In genomic region chr1:44029260-44029910, GRCh38 we compare ENCODE assay signal across 8 cellular contexts.
DNase-seq lines count a peak whose midpoint lies in the region; TF ChIP-seq lines count a peak whose summit lies in the region.

No MANE protein-coding gene starts in this region.

- H3K4me3 ChIP-seq in duodenal mucosa (ENCODE audit: low read depth in 1 of 2, low read length in 2 of 2) (peak overlapping the region; percentile 77 to 87), muscle layer of colon (ENCODE audit: low read depth in 1 of 2, low read length in 2 of 2) (peak overlapping the region; percentile 80 to 95)

- peak overlapping the region; percentile 61 for H3K27ac ChIP-seq in duodenal mucosa (ENCODE audit: low read depth, low read length)
- H3K27ac ChIP-seq in muscle layer of colon (ENCODE audit: low read depth, low read length): peak overlapping the region; percentile 90

- POLR2A ChIA-PET in HEK293T (lab: Yijun Ruan, JAX): interaction anchor here (1.0 to 2.3 kb wide), 2 partner anchors 9 to 26 kb away, joined by 3 to 11 read pairs; no protein-coding TSS in a partner anchor

- CTCF ChIA-PET in HEK293T (lab: Yijun Ruan, JAX): no interaction called here

- H3K36me3 ChIP-seq in duodenal mucosa (ENCODE audit: control insufficient read depth in 1 of 2, insufficient read depth in 2 of 2, low read length in 2 of 2) (no peaks in the 10 kb centered on the region), muscle layer of colon (ENCODE audit: insufficient read depth, low read length) (peaks cover 5% of the 10 kb centered on the region)

- H3K4me1 ChIP-seq in duodenal mucosa (ENCODE audit: control insufficient read depth in 1 of 2, insufficient read depth in 2 of 2, low read length in 2 of 2) (peaks cover 38 to 48% of the 10 kb centered on the region in 2 donors), muscle layer of colon (ENCODE audit: insufficient read depth, low read length) (peaks cover 43% of the 10 kb centered on the region)

- peak; percentile 55 for DNase-seq in NCI-H1436 (lab: John Stamatoyannopoulos, UW)
- no peak for DNase-seq in NCI-H1436 treated with DMSO at 0.1 percent for 48 hours (lab: John Stamatoyannopoulos, UW)
- DNase-seq in HEK293T (ENCODE audit: extremely low spot score): peak; percentile 56
- DNase-seq in NCI-H69 (lab: John Stamatoyannopoulos, UW): peak; percentile 69
- DNase-seq in medulla oblongata (ENCODE audit: extremely low spot score): no peak
- DNase-seq in AML-193 (lab: John Stamatoyannopoulos, UW): no peak

- H3K9me3 ChIP-seq in duodenal mucosa (ENCODE audit: control insufficient read depth in 1 of 2, low read length in 2 of 2) (no peaks in the 10 kb centered on the region), muscle layer of colon (ENCODE audit: low read length) (no peaks in the 10 kb centered on the region)

- H3K9ac ChIP-seq in duodenal mucosa (ENCODE audit: low read depth in 1 of 2, low read length in 2 of 2): peak overlapping the region; percentile 65 to 79
- peak overlapping the region; percentile 76 for H3K9ac ChIP-seq in muscle layer of colon (ENCODE audit: low read length)

- H3K27me3 ChIP-seq in duodenal mucosa (ENCODE audit: control insufficient read depth in 1 of 2, insufficient read depth in 2 of 2, low read length in 2 of 2) (no peaks in the 10 kb centered on the region), muscle layer of colon (ENCODE audit: control insufficient read depth in 1 of 2, insufficient read depth in 2 of 2, low read length in 2 of 2) (no peaks in the 10 kb centered on the region)

TF ChIP-seq in HEK293T, 16 proteins besides CTCF, POLR2A, EP300 and RAD21:
- TF ChIP-seq FOXK2 (IDR thresholded peaks at IDR 0.05): no peak
- no peak for TF ChIP-seq L3MBTL2 (conservative IDR thresholded peaks at IDR 0.05)
- no peak for TF ChIP-seq ELF4 (IDR thresholded peaks at IDR 0.05)
- TF ChIP-seq CTBP1 (IDR thresholded peaks at IDR 0.05; ENCODE audit: borderline replicate concordance): no peak
- no peak for TF ChIP-seq SUZ12 (IDR thresholded peaks at IDR 0.05)
- no peak for TF ChIP-seq SP1 (IDR thresholded peaks at IDR 0.05)
- TF ChIP-seq NFRKB (IDR thresholded peaks at IDR 0.05): no peak
- no peak for TF ChIP-seq BHLHE40 (IDR thresholded peaks at IDR 0.05; ENCODE audit: borderline replicate concordance)
- TF ChIP-seq LEF1 (IDR thresholded peaks at IDR 0.05; ENCODE audit: borderline replicate concordance): no peak
- TF ChIP-seq HDGF (IDR thresholded peaks at IDR 0.05; ENCODE audit: borderline replicate concordance): no peak
- TF ChIP-seq ZNF384 (IDR thresholded peaks at IDR 0.05): no peak
- no peak for TF ChIP-seq ARNT (IDR thresholded peaks at IDR 0.05)
- TF ChIP-seq, protein P1, sequence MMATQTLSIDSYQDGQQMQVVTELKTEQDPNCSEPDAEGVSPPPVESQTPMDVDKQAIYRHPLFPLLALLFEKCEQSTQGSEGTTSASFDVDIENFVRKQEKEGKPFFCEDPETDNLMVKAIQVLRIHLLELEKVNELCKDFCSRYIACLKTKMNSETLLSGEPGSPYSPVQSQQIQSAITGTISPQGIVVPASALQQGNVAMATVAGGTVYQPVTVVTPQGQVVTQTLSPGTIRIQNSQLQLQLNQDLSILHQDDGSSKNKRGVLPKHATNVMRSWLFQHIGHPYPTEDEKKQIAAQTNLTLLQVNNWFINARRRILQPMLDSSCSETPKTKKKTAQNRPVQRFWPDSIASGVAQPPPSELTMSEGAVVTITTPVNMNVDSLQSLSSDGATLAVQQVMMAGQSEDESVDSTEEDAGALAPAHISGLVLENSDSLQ (IDR thresholded peaks at IDR 0.05): no peak
- TF ChIP-seq TARDBP (IDR thresholded peaks at IDR 0.05): no peak
- TF ChIP-seq FOXM1 (IDR thresholded peaks at IDR 0.05; ENCODE audit: borderline replicate concordance): no peak
- TF ChIP-seq FOXA1 (IDR thresholded peaks at IDR 0.05): no peak

Comparison
In these comparisons a context has a peak if more than half of its experiments do, and no peak if none do; other contexts are left out.
1. DNase-seq: peak in NCI-H1436 (single experiment), HEK293T (single experiment) and NCI-H69 (single experiment); none in NCI-H1436 treated with DMSO at 0.1 percent for 48 hours (single experiment), medulla oblongata (single experiment) and AML-193 (0 of 2).